In genomic region chr17:57881783-57882291, GRCh38 we compare ENCODE assay signal across 11 cellular contexts. TPM values are rescaled to one million over a fixed set of nuclear protein-coding genes. Genes with fewer than 3 reads are reported as not detected.
DNase-seq lines count a peak whose midpoint lies in the region; ATAC-seq and TF ChIP-seq lines count a peak whose summit lies in the region.
"Had no signal": no experiment of that assay in that cellular context is flagged by ENCODE, and none has a peak within 500 bp of the region (broad histone marks: within the 10 kb centered on the region; RNA-seq: fewer than 3 reads in every experiment).

No MANE protein-coding gene starts in this region.

- H4K20me1 ChIP-seq in GM23248 (ENCODE audit: insufficient read depth): no peaks in the 10 kb centered on the region

- ATAC-seq in body of pancreas: no peak
- ATAC-seq in HG02588 (IDR thresholded peaks at IDR 0.05; ENCODE audit: unreplicated experiment): no peak

- H3K9me3 ChIP-seq in GM23248 (ENCODE audit: low read depth) (no peaks in the 10 kb centered on the region), body of pancreas (no peaks in the 10 kb centered on the region), skeletal muscle tissue (ENCODE audit: control insufficient read depth in 3 of 3, low read length in 3 of 3) (no peaks in the 10 kb centered on the region), thyroid gland (no peaks in the 10 kb centered on the region)

- no peak for TF ChIP-seq CTCF in body of pancreas (IDR thresholded peaks at IDR 0.05)
- TF ChIP-seq CTCF in thyroid gland (IDR thresholded peaks at IDR 0.05): no peak

- H3K36me3 ChIP-seq in GM23248 (ENCODE audit: low read depth) (peaks cover 7% of the 10 kb centered on the region; the same call in 1 of the 2 replicates), body of pancreas (replicated peaks in 1 of 2; ENCODE audit: insufficient read depth in 1 of 2, low read depth in 2 of 2) (peaks cover 0 to 2% of the 10 kb centered on the region in 2 donors), skeletal muscle tissue (ENCODE audit: control insufficient read depth in 3 of 3, insufficient read depth in 3 of 3, low read length in 3 of 3) (peaks cover 27 to 31% (median 28%) of the 10 kb centered on the region in 3 donors), thyroid gland (peaks cover 0 to 9% of the 10 kb centered on the region in 2 donors)

- in situ Hi-C loops in GM23248 (cut with MboI): no loop called here

- intact Hi-C loops in body of pancreas (cut with DNase I): no loop called here
- intact Hi-C loops in thyroid gland (cut with DNase I): no loop called here

- H3K9me2 ChIP-seq in GM23248 (ENCODE audit: insufficient read depth): no peaks in the 10 kb centered on the region

- H2AFZ ChIP-seq in GM23248: no peak overlapping the region

- H3K27ac ChIP-seq in GM23248 (peak overlapping the region; percentile 65; the same call in 1 of the 2 replicates), body of pancreas (peak overlapping the region; percentile 28 to 61 (median 40)), skeletal muscle tissue (ENCODE audit: low read depth, low read length) (peak overlapping the region; percentile 74), thyroid gland (no peak overlapping the region)

- TF ChIP-seq POLR2A in body of pancreas (IDR thresholded peaks at IDR 0.05) (no peak), thyroid gland (IDR thresholded peaks at IDR 0.05) (no peak)

- H3K4me3 ChIP-seq in GM23248: no peak overlapping the region
- no peak overlapping the region for H3K4me3 ChIP-seq in body of pancreas
- H3K4me3 ChIP-seq in skeletal muscle tissue (ENCODE audit: low read length in 3 of 3): peak overlapping the region; percentile 3 to 35 (median 12)
- no peak overlapping the region for H3K4me3 ChIP-seq in thyroid gland (replicated peaks in 1 of 3)

- H3K79me2 ChIP-seq in GM23248 (ENCODE audit: insufficient read depth): peaks cover 34% of the 10 kb centered on the region

- H3F3A ChIP-seq in GM23248 (ENCODE audit: insufficient read depth): peaks cover 34% of the 10 kb centered on the region

- H3K4me1 ChIP-seq in GM23248 (ENCODE audit: insufficient read depth) (peaks cover 50% of the 10 kb centered on the region), body of pancreas (peaks cover 35% of the 10 kb centered on the region), skeletal muscle tissue (ENCODE audit: control insufficient read depth in 3 of 3, insufficient read depth in 3 of 3, low read length in 3 of 3) (peaks cover 39 to 61% (median 42%) of the 10 kb centered on the region in 3 donors), thyroid gland (peaks cover 3 to 15% of the 10 kb centered on the region in 2 donors)

- no peaks in the 10 kb centered on the region for H3K27me3 ChIP-seq in GM23248 (replicated peaks; ENCODE audit: insufficient read depth)
- no peaks in the 10 kb centered on the region for H3K27me3 ChIP-seq in body of pancreas
- no peaks in the 10 kb centered on the region for H3K27me3 ChIP-seq in skeletal muscle tissue (ENCODE audit: control insufficient read depth in 3 of 3, insufficient read depth in 3 of 3, low read length in 3 of 3)
- no peaks in the 10 kb centered on the region for H3K27me3 ChIP-seq in thyroid gland

- H3K4me2 ChIP-seq in GM23248 (ENCODE audit: unreplicated experiment): peak overlapping the region; percentile 38

- WGBS in GM23248 (ENCODE audit: low coverage in 1 of 2, low lambda C conversion rate in 2 of 2, missing lambda C conversion rate in 2 of 2), 2 experiments: 47 to 60% methylated on average over 8 of the region's 8 CpGs
- WGBS in body of pancreas, 2 donors: 47 to 62% methylated on average over 5 to 6 of the region's 8 CpGs
- WGBS in thyroid gland, 2 donors: 50 to 67% methylated on average over 3 to 6 of the region's 8 CpGs

- DNase-seq in GM23248: no peak
- no peak for DNase-seq in body of pancreas
- DNase-seq in left kidney (ENCODE audit: low read depth, low spot score): peak; percentile 94
- DNase-seq in thyroid gland: no peak
- no peak for DNase-seq in COLO829 (ENCODE audit: low spot score)
- no peak for DNase-seq in NCI-H1417 treated with DMSO at 0.1 percent for 48 hours (lab: John Stamatoyannopoulos, UW)
- DNase-seq: midbrain, NCI-H2171, small intestine had no signal

- no peak overlapping the region for H3K9ac ChIP-seq in GM23248
- peak overlapping the region; percentile 52 to 68 (median 62) for H3K9ac ChIP-seq in skeletal muscle tissue (ENCODE audit: low read depth in 1 of 3, low read length in 3 of 3)

RNA-seq across cellular contexts. Expression of gene MRPS23, which starts 32.0 kb away (rescaled TPM):
- total RNA-seq in GM23248 (2014; rRNA removed; shearing (Covaris generic)): 24.8 and 33.4 TPM in 2 replicates
- polyA plus RNA-seq in GM23248 (2016; fragmentation: Nextera tagmentation; extraction: Ambion mirVana): 60.5 and 61.1 TPM in 2 replicates
- total RNA-seq in body of pancreas (10 to 100 TPM in 1 of 2 donors, 1 to 10 TPM in 1; 1.3 to 13.7 TPM), skeletal muscle tissue (10.4 TPM), thyroid gland (10 to 100 TPM; 23.6 to 44.3 (median 34.8) TPM)

Comparison
In these comparisons a context has a peak if more than half of its experiments do, and no peak if none do; other contexts are left out.
1. H3K27ac ChIP-seq: peak in GM23248 (single experiment), body of pancreas (4 of 4) and skeletal muscle tissue (single experiment); none in thyroid gland (0 of 3).
2. H3K4me3 ChIP-seq: peak in skeletal muscle tissue (3 of 3); none in GM23248 (single experiment), body of pancreas (0 of 2) and thyroid gland (0 of 3).